ENCODE assay signal across 30 cellular contexts in genomic region chr21:42980312-42980958, GRCh38. TPM values are rescaled to one million over a fixed set of nuclear protein-coding genes. Genes with fewer than 3 reads are reported as not detected.
A peak's percentile ranks its signal among the peaks of the same experiment; 100 is the strongest.
DNase-seq lines count a peak whose midpoint lies in the region; ATAC-seq and TF ChIP-seq lines count a peak whose summit lies in the region.
"Had no signal": no experiment of that assay in that cellular context is flagged by ENCODE, and none has a peak within 500 bp of the region (broad histone marks: within the 10 kb centered on the region; RNA-seq: fewer than 3 reads in every experiment).

No MANE protein-coding gene starts in this region.

- H3K9me3 ChIP-seq in CD8-positive, alpha-beta T cell (ENCODE audit: low read length): no peaks in the 10 kb centered on the region
- no peaks in the 10 kb centered on the region for H3K9me3 ChIP-seq in neutrophil
- H3K9me3 ChIP-seq: ovary, uterus had no signal

- POLR2A ChIA-PET in CD8-positive, alpha-beta T cell (lab: Charles Lee): no interaction called here

- CTCF ChIA-PET in CD8-positive, alpha-beta T cell (lab: Charles Lee): no interaction called here
- CTCF ChIA-PET in Calu3 (lab: Charles Lee): no interaction called here

- H3K4me3 Mint-ChIP-seq in CD8-positive, alpha-beta T cell: no peak overlapping the region
- H3K4me3 Mint-ChIP-seq in HFFc6 (no peak overlapping the region), brain (no peak overlapping the region), Calu3 (ENCODE audit: low read depth, unreplicated experiment) (no peak overlapping the region)
- H3K4me3 Mint-ChIP-seq: activated B cell treated with CpG ODN at 0.5 μM for 24 hours had no signal

- peak overlapping the region; percentile 37 for H3K27ac Mint-ChIP-seq in CD8-positive, alpha-beta T cell
- peak overlapping the region; percentile 12; the same call in 1 of the 2 replicates for H3K27ac Mint-ChIP-seq in HFFc6
- H3K27ac Mint-ChIP-seq in brain: peak overlapping the region in 3 of 5 experiments; percentile 39 to 71 (median 69)
- no peak overlapping the region for H3K27ac Mint-ChIP-seq in Calu3 (ENCODE audit: unreplicated experiment)
- H3K27ac Mint-ChIP-seq: activated B cell treated with CpG ODN at 0.5 μM for 24 hours had no signal

- H3K4me3 ChIP-seq in CD8-positive, alpha-beta T cell (ENCODE audit: low read depth, low read length): no peak overlapping the region
- no peak overlapping the region for H3K4me3 ChIP-seq in neutrophil (ENCODE audit: low read depth in 1 of 2, low read length in 1 of 2)
- H3K4me3 ChIP-seq: MG63, ovary, uterus had no signal

- H3K36me3 ChIP-seq in CD8-positive, alpha-beta T cell (ENCODE audit: insufficient read depth, low read length): no peaks in the 10 kb centered on the region
- peaks cover 8% of the 10 kb centered on the region for H3K36me3 ChIP-seq in neutrophil
- H3K36me3 ChIP-seq: ovary, uterus had no signal

- no peak overlapping the region for H3K27ac ChIP-seq in CD8-positive, alpha-beta T cell (ENCODE audit: low read depth, low read length)
- H3K27ac ChIP-seq in neutrophil: peak overlapping the region; percentile 45
- H3K27ac ChIP-seq: ovary, uterus had no signal

- peaks cover 15% of the 10 kb centered on the region for H3K36me3 Mint-ChIP-seq in CD8-positive, alpha-beta T cell
- H3K36me3 Mint-ChIP-seq in HFFc6 (ENCODE audit: low read depth) (peaks cover 21% of the 10 kb centered on the region), brain (peaks cover 66% of the 10 kb centered on the region), Calu3 (ENCODE audit: insufficient read depth, unreplicated experiment) (peaks cover 12% of the 10 kb centered on the region)

- no peak for TF ChIP-seq CTCF in CD8-positive, alpha-beta T cell (IDR thresholded peaks at IDR 0.05)
- TF ChIP-seq CTCF in HFFc6 (IDR thresholded peaks at IDR 0.05) (no peak), brain (conservative IDR thresholded peaks at IDR 0.05) (no peak), neutrophil (IDR thresholded peaks at IDR 0.05) (no peak), Calu3 (IDR thresholded peaks at IDR 0.05; ENCODE audit: unreplicated experiment) (no peak)

- H3K27me3 Mint-ChIP-seq in CD8-positive, alpha-beta T cell (ENCODE audit: low read depth): no peaks in the 10 kb centered on the region
- H3K27me3 Mint-ChIP-seq in HFFc6 (ENCODE audit: insufficient read depth) (no peaks in the 10 kb centered on the region; the same call in 1 of the 2 replicates), brain (no peaks in the 10 kb centered on the region), Calu3 (ENCODE audit: unreplicated experiment) (no peaks in the 10 kb centered on the region)
- H3K27me3 Mint-ChIP-seq: activated B cell treated with CpG ODN at 0.5 μM for 24 hours had no signal

- intact Hi-C loops in CD8-positive, alpha-beta T cell (cut with DNase I, micrococcal nuclease): no loop called here
- intact Hi-C loops in Calu3 (cut with micrococcal nuclease; ENCODE audit: unreplicated experiment): no loop called here

- peaks cover 43% of the 10 kb centered on the region for H3K4me1 Mint-ChIP-seq in CD8-positive, alpha-beta T cell (ENCODE audit: low read depth)
- H3K4me1 Mint-ChIP-seq in HFFc6 (ENCODE audit: low read depth) (peaks cover 34% of the 10 kb centered on the region), brain (peaks cover 31% of the 10 kb centered on the region), Calu3 (ENCODE audit: low read depth, unreplicated experiment) (no peaks in the 10 kb centered on the region)

- no peak for ATAC-seq in CD8-positive, alpha-beta T cell
- no peak for ATAC-seq in HG03457 (IDR thresholded peaks at IDR 0.05; ENCODE audit: unreplicated experiment)

- H3K27me3 ChIP-seq in CD8-positive, alpha-beta T cell (ENCODE audit: insufficient read depth, low read length): no peaks in the 10 kb centered on the region
- no peaks in the 10 kb centered on the region for H3K27me3 ChIP-seq in neutrophil
- H3K27me3 ChIP-seq: MG63, ovary, uterus had no signal

- no TSS peak for BruUV-seq in Calu3 (replicated peaks; lab: Mats Ljungman, UMichigan)

- H3K9me3 Mint-ChIP-seq in CD8-positive, alpha-beta T cell: no peaks in the 10 kb centered on the region
- H3K9me3 Mint-ChIP-seq in HFFc6: no peaks in the 10 kb centered on the region
- H3K9me3 Mint-ChIP-seq in brain: peaks cover 12 to 37% (median 30%) of the 10 kb centered on the region in 5 experiments
- no peaks in the 10 kb centered on the region for H3K9me3 Mint-ChIP-seq in Calu3 (ENCODE audit: low read depth, unreplicated experiment)
- H3K9me3 Mint-ChIP-seq: activated B cell treated with CpG ODN at 0.5 μM for 24 hours, IgD-negative memory B cell had no signal

- DNase-seq in CD8-positive, alpha-beta T cell: no peak
- DNase-seq in HFFc6: no peak
- no peak for DNase-seq in SW 1271 (lab: John Stamatoyannopoulos, UW)
- no peak for DNase-seq in Calu3
- DNase-seq: activated B cell treated with CpG ODN at 0.5 μM for 24 hours; activated CD4-positive, alpha-beta T cell treated with anti-CD3 and anti-CD28 coated beads, Interleukin-2, amount 50 U/mL, for 4 hours; activated CD8-positive, alpha-beta memory T cell treated with anti-CD3 and anti-CD28 coated beads, Interleukin-2, amount 50 U/mL, for 48 hours; activated gamma-delta T cell treated with Interleukin-2 at 50 U/mL for 16 hours; amniotic stem cell; DMS79 treated with DMSO at 0.1 percent for 48 hours; H7; kidney glomerular epithelial cell; MG63; NCI-H1436; NCI-H2107; NK-92 treated with Interleukin-12 subunit alpha and Interleukin-12 subunit beta, amount 100 ng/mL, for 24 hours; ovary; right cardiac atrium; stimulated activated CD4-positive, alpha-beta T cell treated with anti-CD3 and anti-CD28 coated beads, Interleukin-15, amount 100 ng/mL, for 24 hours; stimulated activated CD8-positive, alpha-beta memory T cell treated with anti-CD3 and anti-CD28 coated beads, Interleukin-4, amount 100 ng/mL, for 48 hours; uterus had no signal

- peaks cover 15% of the 10 kb centered on the region for H3K4me1 ChIP-seq in CD8-positive, alpha-beta T cell (ENCODE audit: insufficient read depth, low read length)
- peaks cover 16 to 23% of the 10 kb centered on the region in 2 experiments for H3K4me1 ChIP-seq in neutrophil (ENCODE audit: control insufficient read depth in 1 of 2, insufficient read depth in 1 of 2, low read depth in 1 of 2, low read length in 1 of 2)
- H3K4me1 ChIP-seq: uterus had no signal

RNA-seq across cellular contexts. Expression of gene PKNOX1, which starts 6.1 kb away (rescaled TPM):
- 10 to 100 TPM; 10.3 to 11.1 TPM for total RNA-seq in CD8-positive, alpha-beta T cell
- 10 to 100 TPM; 16.6 to 22.5 (median 19.2) TPM for total RNA-seq in HFFc6 (2021; fragmentation: NEBNext Ultra II Directional; extraction: Animal tissue kit (Norgen Biotek cat#: 25700))
- 17.8 TPM for polyA plus RNA-seq in brain (ENCODE audit: insufficient read depth, low read depth, low replicate concordance)
- 8.0 and 10.1 TPM in 2 replicates for total RNA-seq in Calu3 (2022)

RNA-seq across cellular contexts. Expression of gene ERVH48-1, which starts 55.0 kb away (rescaled TPM):
- total RNA-seq in CD8-positive, alpha-beta T cell: under 1 TPM in 1 of 2 experiments, not detected in 1; 0.19 TPM
- total RNA-seq in HFFc6 (2021; fragmentation: NEBNext Ultra II Directional; extraction: Animal tissue kit (Norgen Biotek cat#: 25700)): not detected
- polyA plus RNA-seq in brain (ENCODE audit: insufficient read depth, low read depth, low replicate concordance): not detected
- total RNA-seq in Calu3 (2022): not detected in 2 replicates
- total RNA-seq: activated B cell treated with CpG ODN at 0.5 μM for 24 hours, bronchial epithelial cell, glomerular endothelial cell, lung microvascular endothelial cell, NCI-H460, right cardiac atrium, subcutaneous adipose tissue, uterus had no signal
- polyA plus RNA-seq: IgD-negative memory B cell, ovary had no signal
